ENCODE assay signal across 7 cellular contexts in the genomic region with DNA sequence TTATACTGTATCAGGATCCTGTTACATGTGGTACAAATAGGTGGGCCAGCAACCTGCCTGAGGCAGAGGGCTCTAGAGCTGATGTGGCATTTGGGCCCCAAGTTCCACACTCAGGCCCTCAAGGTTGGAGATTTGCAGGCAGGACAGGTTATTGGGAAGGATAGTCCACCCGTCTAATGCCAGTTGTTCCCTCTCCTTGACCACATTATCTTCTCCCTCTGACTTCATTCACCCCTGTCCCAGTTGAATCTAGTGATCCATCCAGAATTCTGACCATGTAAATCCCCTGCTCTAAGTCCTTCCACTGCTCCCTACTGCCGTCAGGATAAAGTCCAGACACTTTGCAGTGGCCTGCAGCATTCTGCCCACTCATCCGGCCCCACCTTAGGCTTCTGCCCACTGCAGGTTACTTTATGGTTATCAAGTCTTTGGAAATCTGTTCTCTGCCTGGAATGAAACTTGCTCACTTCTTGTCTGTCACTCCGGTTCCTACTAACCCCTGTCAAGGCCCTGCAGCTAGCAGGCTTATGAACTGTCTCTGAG. TPM values are rescaled to one million over a fixed set of nuclear protein-coding genes. Genes with fewer than 3 reads are reported as not detected.
DNase-seq lines count a peak whose midpoint lies in the region; ATAC-seq and TF ChIP-seq lines count a peak whose summit lies in the region.

No MANE protein-coding gene starts in this region.

- H3K27ac Mint-ChIP-seq in activated T-helper 1 cell treated with anti-CD3 and anti-CD28 coated beads, Interleukin-12 subunit alpha, Interleukin-12 subunit beta, Interleukin-2, Interleukin-4 antibody, amounts not matched to agents 30 ng/mL and 10 ng/mL and 1 ng/mL, durations not matched to agents 14 hours and 24 hours and 36 hours: peak overlapping the region; percentile 88
- peak overlapping the region; percentile 84 for H3K27ac Mint-ChIP-seq in stimulated activated effector memory CD8-positive, alpha-beta T cell treated with anti-CD3 and anti-CD28 coated beads, Interleukin-12 subunit alpha, Interleukin-12 subunit beta, amount 100 ng/mL, for 72 hours

- TF ChIP-seq CTCF in HL-60 (IDR thresholded peaks at IDR 0.05; ENCODE audit: insufficient read depth, low read length) (no peak), left lung (IDR thresholded peaks at IDR 0.05) (no peak)

- peaks cover 15% of the 10 kb centered on the region for H3K36me3 Mint-ChIP-seq in activated T-helper 1 cell treated with anti-CD3 and anti-CD28 coated beads, Interleukin-12 subunit alpha, Interleukin-12 subunit beta, Interleukin-2, Interleukin-4 antibody, amounts not matched to agents 30 ng/mL and 10 ng/mL and 1 ng/mL, durations not matched to agents 14 hours and 24 hours and 36 hours (ENCODE audit: low read depth)
- peaks cover 33% of the 10 kb centered on the region for H3K36me3 Mint-ChIP-seq in stimulated activated effector memory CD8-positive, alpha-beta T cell treated with anti-CD3 and anti-CD28 coated beads, Interleukin-12 subunit alpha, Interleukin-12 subunit beta, amount 100 ng/mL, for 72 hours

- peak overlapping the region; percentile 97 for H3K27ac ChIP-seq in HL-60 (replicated peaks)
- peak overlapping the region; percentile 97 to 98 for H3K27ac ChIP-seq in left lung

- H3K36me3 ChIP-seq in left lung: peaks cover 0 to 6% of the 10 kb centered on the region in 2 donors

- peaks cover 2% of the 10 kb centered on the region for H3K27me3 Mint-ChIP-seq in activated T-helper 1 cell treated with anti-CD3 and anti-CD28 coated beads, Interleukin-12 subunit alpha, Interleukin-12 subunit beta, Interleukin-2, Interleukin-4 antibody, amounts not matched to agents 30 ng/mL and 10 ng/mL and 1 ng/mL, durations not matched to agents 14 hours and 24 hours and 36 hours (ENCODE audit: insufficient read depth)

- H3K4me3 Mint-ChIP-seq in activated T-helper 1 cell treated with anti-CD3 and anti-CD28 coated beads, Interleukin-12 subunit alpha, Interleukin-12 subunit beta, Interleukin-2, Interleukin-4 antibody, amounts not matched to agents 30 ng/mL and 10 ng/mL and 1 ng/mL, durations not matched to agents 14 hours and 24 hours and 36 hours: peak overlapping the region; percentile 85
- peak overlapping the region; percentile 80 for H3K4me3 Mint-ChIP-seq in stimulated activated effector memory CD8-positive, alpha-beta T cell treated with anti-CD3 and anti-CD28 coated beads, Interleukin-12 subunit alpha, Interleukin-12 subunit beta, amount 100 ng/mL, for 72 hours

- H3K4me1 Mint-ChIP-seq in activated T-helper 1 cell treated with anti-CD3 and anti-CD28 coated beads, Interleukin-12 subunit alpha, Interleukin-12 subunit beta, Interleukin-2, Interleukin-4 antibody, amounts not matched to agents 30 ng/mL and 10 ng/mL and 1 ng/mL, durations not matched to agents 14 hours and 24 hours and 36 hours (ENCODE audit: low read depth): peaks cover 74% of the 10 kb centered on the region
- H3K4me1 Mint-ChIP-seq in stimulated activated effector memory CD8-positive, alpha-beta T cell treated with anti-CD3 and anti-CD28 coated beads, Interleukin-12 subunit alpha, Interleukin-12 subunit beta, amount 100 ng/mL, for 72 hours: peaks cover 64% of the 10 kb centered on the region

- ATAC-seq in left lung (no peak), GM21528 (IDR thresholded peaks at IDR 0.05; ENCODE audit: low FRiP score, unreplicated experiment) (no peak)
- no peak for ATAC-seq in stimulated activated effector memory CD8-positive, alpha-beta T cell treated with anti-CD3 and anti-CD28 coated beads, Interleukin-12 subunit alpha, Interleukin-12 subunit beta, amount 100 ng/mL, for 72 hours

- H3K9me3 ChIP-seq in left lung: no peaks in the 10 kb centered on the region

- no peaks in the 10 kb centered on the region for H3K27me3 ChIP-seq in HL-60 (ENCODE audit: insufficient read depth, poor library complexity, severe bottlenecking)
- H3K27me3 ChIP-seq in left lung: no peaks in the 10 kb centered on the region

- DNase-seq in HL-60 (ENCODE audit: low read depth in 1 of 2, low spot score in 1 of 2) (no peak), left lung (peak in 1 of 2 donors; percentile 21), NCI-H2081 (lab: John Stamatoyannopoulos, UW) (no peak), iPS-NIHi11 (ENCODE audit: low spot score) (no peak)
- DNase-seq in activated T-helper 1 cell treated with anti-CD3 and anti-CD28 coated beads, Interleukin-12 subunit alpha, Interleukin-12 subunit beta, Interleukin-2, Interleukin-4 antibody, amounts not matched to agents 30 ng/mL and 10 ng/mL and 1 ng/mL, durations not matched to agents 14 hours and 24 hours and 36 hours (ENCODE audit: low spot score): no peak
- no peak for DNase-seq in stimulated activated effector memory CD8-positive, alpha-beta T cell treated with anti-CD3 and anti-CD28 coated beads, Interleukin-12 subunit alpha, Interleukin-12 subunit beta, amount 100 ng/mL, for 72 hours (ENCODE audit: low spot score in 2 of 2)

- H3K4me1 ChIP-seq in left lung: peaks cover 50 to 85% of the 10 kb centered on the region in 2 donors

- H3K9me3 Mint-ChIP-seq in activated T-helper 1 cell treated with anti-CD3 and anti-CD28 coated beads, Interleukin-12 subunit alpha, Interleukin-12 subunit beta, Interleukin-2, Interleukin-4 antibody, amounts not matched to agents 30 ng/mL and 10 ng/mL and 1 ng/mL, durations not matched to agents 14 hours and 24 hours and 36 hours: no peaks in the 10 kb centered on the region
- no peaks in the 10 kb centered on the region for H3K9me3 Mint-ChIP-seq in stimulated activated effector memory CD8-positive, alpha-beta T cell treated with anti-CD3 and anti-CD28 coated beads, Interleukin-12 subunit alpha, Interleukin-12 subunit beta, amount 100 ng/mL, for 72 hours

- H3K4me3 ChIP-seq in HL-60 (replicated peaks; ENCODE audit: insufficient read depth, low read length) (no peak overlapping the region), left lung (no peak overlapping the region)

- intact Hi-C loops in activated T-helper 1 cell treated with anti-CD3 and anti-CD28 coated beads, Interleukin-12 subunit alpha, Interleukin-12 subunit beta, Interleukin-2, Interleukin-4 antibody, amounts not matched to agents 30 ng/mL and 10 ng/mL and 1 ng/mL, durations not matched to agents 14 hours and 24 hours and 36 hours (cut with micrococcal nuclease): loop anchor here (5.0 to 10.0 kb wide), 2 partner anchors 146 to 839 kb away; a partner anchor contains a TSS
- intact Hi-C loops in left lung (cut with DNase I): no loop called here

RNA-seq across cellular contexts. Expression of a gene that starts 1.9 kb away (rescaled TPM):
- 152 and 157 TPM in 2 replicates for total RNA-seq in activated T-helper 1 cell treated with anti-CD3 and anti-CD28 coated beads, Interleukin-12 subunit alpha, Interleukin-12 subunit beta, Interleukin-2, Interleukin-4 antibody, amounts not matched to agents 30 ng/mL and 10 ng/mL and 1 ng/mL, durations not matched to agents 14 hours and 24 hours and 36 hours
- 10 to 100 TPM; 58.5 to 65.8 TPM for total RNA-seq in left lung
